ENCODE assay signal across 9 cellular contexts in the genomic region with DNA sequence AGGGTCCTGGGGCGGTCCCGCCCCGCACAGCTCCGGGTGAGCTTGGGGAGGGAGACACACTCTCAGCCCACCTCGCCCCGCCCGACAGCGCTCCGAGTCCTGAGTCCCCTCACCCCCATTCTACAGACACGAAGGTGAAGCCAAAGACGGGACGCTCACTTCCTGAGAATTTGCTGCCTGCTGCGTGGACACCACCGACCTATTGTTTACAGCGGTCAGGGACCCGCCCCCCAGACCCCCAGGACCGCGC.
A peak's percentile ranks its signal among the peaks of the same experiment; 100 is the strongest.
DNase-seq lines count a peak whose midpoint lies in the region; ATAC-seq and TF ChIP-seq lines count a peak whose summit lies in the region.
"Had no signal": no experiment of that assay in that cellular context is flagged by ENCODE, and none has a peak within 500 bp of the region (broad histone marks: within the 10 kb centered on the region; RNA-seq: fewer than 3 reads in every experiment).

No MANE protein-coding gene starts in this region.

- peaks cover 0 to 4% of the 10 kb centered on the region in 2 donors for H3K36me3 ChIP-seq in mucosa of rectum (ENCODE audit: control insufficient read depth in 2 of 2, insufficient read depth in 2 of 2, low read length in 2 of 2)

- H3K27me3 ChIP-seq in mucosa of rectum (ENCODE audit: control insufficient read depth in 2 of 2, insufficient read depth in 2 of 2, low read length in 2 of 2), result no peaks in the 10 kb centered on the region

- ATAC-seq in HG03520 (IDR thresholded peaks at IDR 0.05; ENCODE audit: unreplicated experiment), result peak; percentile 1
- no peak for ATAC-seq in GM21390 (IDR thresholded peaks at IDR 0.05; ENCODE audit: unreplicated experiment)
- ATAC-seq: Panc1 had no signal

- TF ChIP-seq CTCF in GM12865 (IDR thresholded peaks at IDR 0.05; ENCODE audit: insufficient read depth, low read depth, low read length, missing control alignments), result no peak

- peak overlapping the region; percentile 95 for H3K27ac ChIP-seq in caudate nucleus (ENCODE audit: low read depth, low read length)
- peak overlapping the region; percentile 97 to 98 for H3K27ac ChIP-seq in mucosa of rectum (ENCODE audit: low read depth in 2 of 2, low read length in 2 of 2)

- peaks cover 5 to 11% of the 10 kb centered on the region in 2 donors for H3K9me3 ChIP-seq in mucosa of rectum (ENCODE audit: control insufficient read depth in 2 of 2, low read length in 2 of 2)

- H3K4me3 ChIP-seq in GM12865 (ENCODE audit: low read depth, low read length) (peak overlapping the region; percentile 85), mucosa of rectum (ENCODE audit: low read length in 2 of 2) (peak overlapping the region; percentile 81 to 86)

- H3K9ac ChIP-seq in mucosa of rectum (ENCODE audit: low read depth in 1 of 2, low read length in 2 of 2), result peak overlapping the region; percentile 90 to 99

- H3K4me1 ChIP-seq in mucosa of rectum (ENCODE audit: control insufficient read depth in 2 of 2, insufficient read depth in 2 of 2, low read length in 2 of 2), result peaks cover 7 to 9% of the 10 kb centered on the region in 2 donors

- DNase-seq in GM12865 (ENCODE audit: low read depth), result no peak
- peak in 6 of 61 donors; percentile 41 to 64 (median 55) for DNase-seq in caudate nucleus (lab: John Stamatoyannopoulos, UW)
- DNase-seq in RPMI8226, result no peak
- no peak for DNase-seq in CD1c-positive myeloid dendritic cell (ENCODE audit: extremely low spot score)
- DNase-seq in DMS153 treated with DMSO at 0.1 percent for 48 hours (lab: John Stamatoyannopoulos, UW; ENCODE audit: unreplicated experiment), result no peak
